ENCODE assay signal across 15 cellular contexts in the genomic region with DNA sequence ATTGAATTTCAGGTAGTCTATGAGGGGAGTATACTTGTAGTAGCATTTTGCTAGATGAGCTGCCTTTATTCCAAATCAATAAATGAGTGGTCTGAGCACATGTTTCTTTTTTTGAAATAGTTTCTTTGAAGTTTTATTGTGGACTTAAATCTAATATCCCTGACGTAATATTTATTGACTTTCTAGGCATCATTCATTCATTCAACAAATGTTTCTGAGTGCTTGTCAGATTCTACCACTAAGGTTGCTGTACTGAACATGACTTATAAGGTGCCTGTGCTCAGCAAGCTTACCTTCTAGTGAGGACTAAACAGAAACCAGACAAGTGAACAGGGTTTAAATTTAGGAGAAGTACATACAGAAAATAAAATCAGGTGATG.
DNase-seq lines count a peak whose midpoint lies in the region; ATAC-seq, FAIRE-seq and TF ChIP-seq lines count a peak whose summit lies in the region.
"Had no signal": no experiment of that assay in that cellular context is flagged by ENCODE, and none has a peak within 500 bp of the region (broad histone marks: within the 10 kb centered on the region; RNA-seq: fewer than 3 reads in every experiment).

No MANE protein-coding gene starts in this region.

- ATAC-seq in right lobe of liver (no peak), GM18498 (IDR thresholded peaks at IDR 0.05; ENCODE audit: unreplicated experiment) (no peak)
- ATAC-seq: CD8-positive, alpha-beta T cell; GM23338; HCT116 had no signal

- H3K4me2 ChIP-seq in OCI-LY7 (ENCODE audit: low read length) = no peak overlapping the region
- H3K4me2 ChIP-seq: BLaER1 treated with 17β-estradiol and CSF1 and Interleukin-3, amounts not matched to agents 10 nM and 100 nM; GM23338 had no signal

- H3K36me3 ChIP-seq in OCI-LY7 (ENCODE audit: insufficient read depth, low read length) = no peaks in the 10 kb centered on the region
- no peaks in the 10 kb centered on the region for H3K36me3 ChIP-seq in right lobe of liver

- CTCF ChIA-PET in OCI-LY7 (lab: Charles Lee; ENCODE audit: unreplicated experiment) = no interaction called here

- H4K20me1 ChIP-seq in OCI-LY7 (ENCODE audit: insufficient read depth, low read length) = no peaks in the 10 kb centered on the region

- H3K27ac ChIP-seq in OCI-LY7 (ENCODE audit: low read depth, low read length, poor library complexity, severe bottlenecking) = no peak overlapping the region
- peak overlapping the region in 2 of 3 donors; percentile 2 to 53 for H3K27ac ChIP-seq in right lobe of liver
- H3K27ac ChIP-seq: BLaER1 treated with 17β-estradiol and CSF1 and Interleukin-3, amounts not matched to agents 10 nM and 100 nM had no signal

- H2AFZ ChIP-seq in OCI-LY7 (ENCODE audit: low read length) = peak overlapping the region; percentile 8; the same call in 1 of the 2 replicates
- H2AFZ ChIP-seq: GM23338 had no signal

- peak; percentile 25 for FAIRE-seq in G401.6 (lab: Jason Lieb, UNC)
- FAIRE-seq in urothelium cell line (lab: Jason Lieb, UNC) = no peak

- no TSS peak for BruUV-seq in OCI-LY7 (replicated peaks; lab: Mats Ljungman, UMichigan)

- no peak for TF ChIP-seq POLR2A in right lobe of liver (IDR thresholded peaks at IDR 0.05)

- H3K4me3 ChIP-seq in OCI-LY7 (ENCODE audit: low read depth, low read length, poor library complexity, severe bottlenecking) (no peak overlapping the region), right lobe of liver (no peak overlapping the region)
- H3K4me3 ChIP-seq: BLaER1 treated with 17β-estradiol and CSF1 and Interleukin-3, amounts not matched to agents 10 nM and 100 nM; GM23338 had no signal

- POLR2A ChIA-PET in OCI-LY7 (lab: Charles Lee) = interaction anchor here (0.8 kb wide), 1 partner anchor 13 kb away, joined by 3 read pairs; no protein-coding TSS in a partner anchor

- DNase-seq in OCI-LY7 (ENCODE audit: low spot score) (no peak), right lobe of liver (no peak), NCI-H2081 (lab: John Stamatoyannopoulos, UW) (no peak), urothelium cell line (ENCODE audit: low spot score) (no peak), HK-2 (ENCODE audit: unreplicated experiment) (no peak)
- DNase-seq: 8988T; CD8-positive, alpha-beta T cell; DMS 273 treated with DMSO at 0.1 percent for 48 hours; DND-41; EL had no signal

- no peaks in the 10 kb centered on the region for H3K9me3 ChIP-seq in OCI-LY7 (ENCODE audit: low read length)
- no peaks in the 10 kb centered on the region for H3K9me3 ChIP-seq in right lobe of liver

- H3K27me3 ChIP-seq in right lobe of liver = no peaks in the 10 kb centered on the region
- H3K27me3 ChIP-seq: BLaER1 treated with 17β-estradiol and CSF1 and Interleukin-3, amounts not matched to agents 10 nM and 100 nM had no signal

- no peaks in the 10 kb centered on the region for H3K79me2 ChIP-seq in OCI-LY7 (ENCODE audit: insufficient read depth, low read depth, low read length)

- TF ChIP-seq CTCF in OCI-LY7 (conservative IDR thresholded peaks at IDR 0.05; ENCODE audit: low read length) (no peak), right lobe of liver (IDR thresholded peaks at IDR 0.05) (no peak)

- H3K9me2 ChIP-seq in OCI-LY7 (ENCODE audit: insufficient read depth, low read length) = no peaks in the 10 kb centered on the region

- 21% methylated on average over 1 of the region's 1 CpG for WGBS in right lobe of liver (ENCODE audit: insufficient coverage, low coverage, low lambda C conversion rate, missing lambda C conversion rate)

- intact Hi-C loops in OCI-LY7 (cut with micrococcal nuclease; ENCODE audit: unreplicated experiment) (no loop called here), right lobe of liver (cut with DNase I) (no loop called here)

- no peaks in the 10 kb centered on the region for H3K4me1 ChIP-seq in OCI-LY7 (ENCODE audit: insufficient read depth, low read length, poor library complexity, severe bottlenecking)
- peaks cover 0 to 54% (median 10%) of the 10 kb centered on the region in 4 donors for H3K4me1 ChIP-seq in right lobe of liver
